8 cellular contexts compared by ENCODE assay signal in genomic region chr1:23019094-23019850, GRCh38.
A peak's percentile ranks its signal among the peaks of the same experiment; 100 is the strongest.
DNase-seq lines count a peak whose midpoint lies in the region; ATAC-seq lines count a peak whose summit lies in the region.

Gene KDM1A, plus strand, starts transcription at chr1:23019468. Its CDS starts 129 bp downstream, at chr1:23019597.

- H3K36me3 Mint-ChIP-seq in effector memory CD8-positive, alpha-beta T cell (ENCODE audit: insufficient read depth), result peaks cover 9% of the 10 kb centered on the region
- peaks cover 9% of the 10 kb centered on the region for H3K36me3 Mint-ChIP-seq in memory B cell

- H3K9me3 Mint-ChIP-seq in effector memory CD8-positive, alpha-beta T cell, result no peaks in the 10 kb centered on the region
- peaks cover 5% of the 10 kb centered on the region for H3K9me3 Mint-ChIP-seq in memory B cell

- H3K4me1 Mint-ChIP-seq in effector memory CD8-positive, alpha-beta T cell (ENCODE audit: low read depth in 2 of 2), result peaks cover 31 to 52% of the 10 kb centered on the region in 2 donors
- peaks cover 28% of the 10 kb centered on the region for H3K4me1 Mint-ChIP-seq in memory B cell

- H3K27me3 Mint-ChIP-seq in effector memory CD8-positive, alpha-beta T cell, result no peaks in the 10 kb centered on the region
- no peaks in the 10 kb centered on the region for H3K27me3 Mint-ChIP-seq in memory B cell

- ATAC-seq in GM19468 (IDR thresholded peaks at IDR 0.05; ENCODE audit: extremely low read depth, unreplicated experiment) (peak; percentile 87), memory B cell (ENCODE audit: low read depth) (peak; percentile 98)
- ATAC-seq in effector memory CD8-positive, alpha-beta T cell (replicated peaks), result peak; percentile 97

- H3K27ac Mint-ChIP-seq in effector memory CD8-positive, alpha-beta T cell, result peak within 1 kb of the TSS; percentile 88 to 94
- H3K27ac Mint-ChIP-seq in memory B cell, result peak within 1 kb of the TSS; percentile 95

- DNase-seq in COR-L47 (lab: John Stamatoyannopoulos, UW), result peak; percentile 99
- peak; percentile 86 for DNase-seq in HS-5 (ENCODE audit: low read depth)
- DNase-seq in NOMO-1 treated with DMSO at 0.1 percent for 48 hours (lab: John Stamatoyannopoulos, UW; ENCODE audit: unreplicated experiment), result peak; percentile 93
- DNase-seq in activated CD8-positive, alpha-beta memory T cell treated with anti-CD3 and anti-CD28 coated beads for 4 hours (ENCODE audit: low read depth in 2 of 2), result peak; percentile 88 to 93
- DNase-seq in effector memory CD8-positive, alpha-beta T cell, result peak; percentile 89 to 94 (median 90)
- peak; percentile 92 to 96 for DNase-seq in memory B cell (ENCODE audit: low spot score in 2 of 2)
- DNase-seq in stimulated activated CD8-positive, alpha-beta memory T cell treated with anti-CD3 and anti-CD28 coated beads, Interleukin-12 subunit alpha, Interleukin-12 subunit beta, amount 100 ng/mL, for 24 hours (ENCODE audit: extremely low read depth), result peak; percentile 88

- peak within 1 kb of the TSS; percentile 91 to 93 for H3K4me3 Mint-ChIP-seq in effector memory CD8-positive, alpha-beta T cell
- peak within 1 kb of the TSS; percentile 95 for H3K4me3 Mint-ChIP-seq in memory B cell

Comparison
In these comparisons a context has a peak if more than half of its experiments do, and no peak if none do; other contexts are left out.
1. Peak in every context shown above with its lines: DNase-seq and ATAC-seq.